8 cellular contexts compared by ENCODE assay signal in genomic region chr4:6269651-6270511, GRCh38. TPM values are rescaled to one million over a fixed set of nuclear protein-coding genes. Genes with fewer than 3 reads are reported as not detected.
DNase-seq lines count a peak whose midpoint lies in the region; ATAC-seq and TF ChIP-seq lines count a peak whose summit lies in the region.

WFS1 (plus strand) TSS chr4:6269850; CDS start chr4:6277456, 7,606 bp downstream.

- no peaks in the 10 kb centered on the region for H3K9me3 Mint-ChIP-seq in mesothelial cell of epicardium

- ATAC-seq in GM21367 (IDR thresholded peaks at IDR 0.05; ENCODE audit: unreplicated experiment) = peak; percentile 100

- no peaks in the 10 kb centered on the region for H3K36me3 Mint-ChIP-seq in mesothelial cell of epicardium

- peak within 1 kb of the TSS; percentile 74 for H3K27ac Mint-ChIP-seq in mesothelial cell of epicardium

- no peak for TF ChIP-seq CTCF in mesothelial cell of epicardium (IDR thresholded peaks at IDR 0.05; ENCODE audit: unreplicated experiment)

- H3K4me3 Mint-ChIP-seq in mesothelial cell of epicardium = peak within 1 kb of the TSS; percentile 83

- peaks cover 37% of the 10 kb centered on the region for H3K4me1 Mint-ChIP-seq in mesothelial cell of epicardium

- peak; percentile 96 for DNase-seq in COLO829 (ENCODE audit: low spot score)
- peak; percentile 98 for DNase-seq in HT1080 (ENCODE audit: low read depth)
- DNase-seq in NOMO-1 treated with dmso at 0.1 percent for 144 hours (lab: John Stamatoyannopoulos, UW; ENCODE audit: unreplicated experiment) = peak; percentile 93
- peak; percentile 92 for DNase-seq in activated T-cell treated with anti-CD3 and anti-CD28 coated beads for 4 hours
- DNase-seq in epidermal melanocyte (ENCODE audit: insufficient read length, low spot score) = peak; percentile 100
- DNase-seq in mesothelial cell of epicardium (ENCODE audit: low spot score in 2 of 2, unreplicated experiment in 2 of 2) = peak; percentile 99
- DNase-seq in stimulated activated CD8-positive, alpha-beta memory T cell treated with anti-CD3 and anti-CD28 coated beads, Interleukin-15, amount 100 ng/mL, for 4 hours (ENCODE audit: low read depth in 2 of 2) = peak; percentile 91 to 96

- H3K27me3 Mint-ChIP-seq in mesothelial cell of epicardium (ENCODE audit: low read depth) = peaks cover 6% of the 10 kb centered on the region

RNA-seq across cellular contexts. Expression of gene WFS1, which starts in this region (rescaled TPM):
- 11.1 and 14.8 TPM in 2 replicates for total RNA-seq in HT1080 (2014; rRNA removed; shearing (Covaris generic))
- polyA plus RNA-seq in HT1080 (2015; cell fraction: cytosol; rRNA removed) = 11.3 and 12.8 TPM in 2 replicates
- polyA plus RNA-seq in HT1080 (2015; cell fraction: nucleus; rRNA removed) = 32.4 and 35.1 TPM in 2 replicates
- total RNA-seq in mesothelial cell of epicardium = 31.5 to 35.5 TPM (median 34.2 TPM) in 3 replicates

Comparison
In these comparisons a context has a peak if more than half of its experiments do, and no peak if none do; other contexts are left out.
1. Peak in every context shown above with its lines: DNase-seq and ATAC-seq.